In the genomic region with DNA sequence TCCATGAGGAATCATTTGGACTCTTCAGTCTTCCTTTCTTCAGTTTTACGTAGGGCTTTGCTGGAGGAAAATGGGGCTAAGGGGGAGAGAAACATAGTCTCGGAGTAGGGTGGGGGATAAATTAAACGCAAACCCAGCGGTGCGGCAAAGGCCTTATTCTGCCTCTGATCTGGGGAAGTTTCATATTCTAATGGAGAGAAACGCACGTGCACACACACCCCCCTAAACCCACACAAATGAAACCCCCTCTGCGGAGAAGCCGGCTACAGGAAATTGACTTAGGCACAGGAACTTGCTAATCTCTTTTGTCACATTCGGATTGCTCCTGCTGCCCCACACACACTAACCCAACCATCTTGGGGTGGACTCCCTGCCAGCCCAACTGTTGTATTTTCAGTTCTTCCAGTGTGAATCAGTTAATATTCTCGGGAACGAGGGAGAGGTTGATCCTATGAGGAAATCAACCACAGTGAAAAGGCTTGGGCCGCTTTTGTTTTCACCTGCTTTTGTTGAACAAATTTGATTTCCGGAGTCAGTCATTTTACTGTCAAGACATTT, we compare ENCODE assay signal across 1 cellular context.
TF ChIP-seq lines count a peak whose summit lies in the region.

A gene with protein sequence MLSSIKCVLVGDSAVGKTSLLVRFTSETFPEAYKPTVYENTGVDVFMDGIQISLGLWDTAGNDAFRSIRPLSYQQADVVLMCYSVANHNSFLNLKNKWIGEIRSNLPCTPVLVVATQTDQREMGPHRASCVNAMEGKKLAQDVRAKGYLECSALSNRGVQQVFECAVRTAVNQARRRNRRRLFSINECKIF (plus strand): TSS at position 308 of the 558 bp plus-strand sequence. CDS start 46,356 bp downstream, outside the sequence.

TF ChIP-seq in GM12878, 131 proteins besides CTCF, POLR2A, EP300 and RAD21 (continued from another document and continues in another):
- TF ChIP-seq, protein P1, sequence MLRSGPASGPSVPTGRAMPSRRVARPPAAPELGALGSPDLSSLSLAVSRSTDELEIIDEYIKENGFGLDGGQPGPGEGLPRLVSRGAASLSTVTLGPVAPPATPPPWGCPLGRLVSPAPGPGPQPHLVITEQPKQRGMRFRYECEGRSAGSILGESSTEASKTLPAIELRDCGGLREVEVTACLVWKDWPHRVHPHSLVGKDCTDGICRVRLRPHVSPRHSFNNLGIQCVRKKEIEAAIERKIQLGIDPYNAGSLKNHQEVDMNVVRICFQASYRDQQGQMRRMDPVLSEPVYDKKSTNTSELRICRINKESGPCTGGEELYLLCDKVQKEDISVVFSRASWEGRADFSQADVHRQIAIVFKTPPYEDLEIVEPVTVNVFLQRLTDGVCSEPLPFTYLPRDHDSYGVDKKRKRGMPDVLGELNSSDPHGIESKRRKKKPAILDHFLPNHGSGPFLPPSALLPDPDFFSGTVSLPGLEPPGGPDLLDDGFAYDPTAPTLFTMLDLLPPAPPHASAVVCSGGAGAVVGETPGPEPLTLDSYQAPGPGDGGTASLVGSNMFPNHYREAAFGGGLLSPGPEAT (IDR thresholded peaks at IDR 0.05; ENCODE audit: low read depth): peak; percentile 86
- TF ChIP-seq MLLT1 (IDR thresholded peaks at IDR 0.05): peak; percentile 96
- peak; percentile 71 for TF ChIP-seq CBFB (IDR thresholded peaks at IDR 0.05; ENCODE audit: low read depth)
- TF ChIP-seq, protein P2, sequence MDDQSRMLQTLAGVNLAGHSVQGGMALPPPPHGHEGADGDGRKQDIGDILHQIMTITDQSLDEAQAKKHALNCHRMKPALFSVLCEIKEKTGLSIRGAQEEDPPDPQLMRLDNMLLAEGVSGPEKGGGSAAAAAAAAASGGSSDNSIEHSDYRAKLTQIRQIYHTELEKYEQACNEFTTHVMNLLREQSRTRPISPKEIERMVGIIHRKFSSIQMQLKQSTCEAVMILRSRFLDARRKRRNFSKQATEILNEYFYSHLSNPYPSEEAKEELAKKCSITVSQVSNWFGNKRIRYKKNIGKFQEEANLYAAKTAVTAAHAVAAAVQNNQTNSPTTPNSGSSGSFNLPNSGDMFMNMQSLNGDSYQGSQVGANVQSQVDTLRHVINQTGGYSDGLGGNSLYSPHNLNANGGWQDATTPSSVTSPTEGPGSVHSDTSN (IDR thresholded peaks at IDR 0.05; ENCODE audit: insufficient replicate concordance, low read depth, low read length): no peak
- peak; percentile 68; the same call in 1 of the 2 replicates for TF ChIP-seq TCF3 (IDR thresholded peaks at IDR 0.05; ENCODE audit: borderline replicate concordance, insufficient read depth, low read depth, low read length)
- no peak for TF ChIP-seq KAT2A (conservative IDR thresholded peaks at IDR 0.05; ENCODE audit: control insufficient read depth, low read depth, low read length)
- 0 out of 2 replicates have a peak, but pooled peaks have one; percentile 51 for TF ChIP-seq STAT1 (conservative IDR thresholded peaks at IDR 0.05)
- no peak for TF ChIP-seq CHD2 (IDR thresholded peaks at IDR 0.05; ENCODE audit: borderline replicate concordance, low read depth, low read length)
- TF ChIP-seq EGR1 (IDR thresholded peaks at IDR 0.05; ENCODE audit: borderline replicate concordance in 1 of 2, low read depth in 2 of 2, low read length in 2 of 2): peak in 1 of 2 experiments; percentile 87; a peak in 2 of 3 replicates
- peak; percentile 75 for TF ChIP-seq MTA2 (IDR thresholded peaks at IDR 0.05; ENCODE audit: low read depth)
- TF ChIP-seq JUNB (IDR thresholded peaks at IDR 0.05): no peak; the same call in 1 of the 2 replicates
- peak; percentile 97 for TF ChIP-seq MXI1 (IDR thresholded peaks at IDR 0.05; ENCODE audit: low read depth, low read length)
- TF ChIP-seq NBN (IDR thresholded peaks at IDR 0.05): peak; percentile 77
- no peak for TF ChIP-seq PRDM15 (CRISPR knock-in tag; IDR thresholded peaks at IDR 0.05)
- TF ChIP-seq GATAD2B (conservative IDR thresholded peaks at IDR 0.05; ENCODE audit: low read depth): peak; percentile 74
- TF ChIP-seq, protein P3, sequence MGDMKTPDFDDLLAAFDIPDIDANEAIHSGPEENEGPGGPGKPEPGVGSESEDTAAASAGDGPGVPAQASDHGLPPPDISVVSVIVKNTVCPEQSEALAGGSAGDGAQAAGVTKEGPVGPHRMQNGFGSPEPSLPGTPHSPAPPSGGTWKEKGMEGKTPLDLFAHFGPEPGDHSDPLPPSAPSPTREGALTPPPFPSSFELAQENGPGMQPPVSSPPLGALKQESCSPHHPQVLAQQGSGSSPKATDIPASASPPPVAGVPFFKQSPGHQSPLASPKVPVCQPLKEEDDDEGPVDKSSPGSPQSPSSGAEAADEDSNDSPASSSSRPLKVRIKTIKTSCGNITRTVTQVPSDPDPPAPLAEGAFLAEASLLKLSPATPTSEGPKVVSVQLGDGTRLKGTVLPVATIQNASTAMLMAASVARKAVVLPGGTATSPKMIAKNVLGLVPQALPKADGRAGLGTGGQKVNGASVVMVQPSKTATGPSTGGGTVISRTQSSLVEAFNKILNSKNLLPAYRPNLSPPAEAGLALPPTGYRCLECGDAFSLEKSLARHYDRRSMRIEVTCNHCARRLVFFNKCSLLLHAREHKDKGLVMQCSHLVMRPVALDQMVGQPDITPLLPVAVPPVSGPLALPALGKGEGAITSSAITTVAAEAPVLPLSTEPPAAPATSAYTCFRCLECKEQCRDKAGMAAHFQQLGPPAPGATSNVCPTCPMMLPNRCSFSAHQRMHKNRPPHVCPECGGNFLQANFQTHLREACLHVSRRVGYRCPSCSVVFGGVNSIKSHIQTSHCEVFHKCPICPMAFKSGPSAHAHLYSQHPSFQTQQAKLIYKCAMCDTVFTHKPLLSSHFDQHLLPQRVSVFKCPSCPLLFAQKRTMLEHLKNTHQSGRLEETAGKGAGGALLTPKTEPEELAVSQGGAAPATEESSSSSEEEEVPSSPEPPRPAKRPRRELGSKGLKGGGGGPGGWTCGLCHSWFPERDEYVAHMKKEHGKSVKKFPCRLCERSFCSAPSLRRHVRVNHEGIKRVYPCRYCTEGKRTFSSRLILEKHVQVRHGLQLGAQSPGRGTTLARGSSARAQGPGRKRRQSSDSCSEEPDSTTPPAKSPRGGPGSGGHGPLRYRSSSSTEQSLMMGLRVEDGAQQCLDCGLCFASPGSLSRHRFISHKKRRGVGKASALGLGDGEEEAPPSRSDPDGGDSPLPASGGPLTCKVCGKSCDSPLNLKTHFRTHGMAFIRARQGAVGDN (IDR thresholded peaks at IDR 0.05): peak; percentile 89
- TF ChIP-seq PML (IDR thresholded peaks at IDR 0.05; ENCODE audit: low read length): no peak
- TF ChIP-seq EED (IDR thresholded peaks at IDR 0.05; ENCODE audit: low read depth): peak; percentile 93
- TF ChIP-seq POLR2AphosphoS2 (IDR thresholded peaks at IDR 0.05; ENCODE audit: low read depth, low read length): peak; percentile 73
- peak; percentile 79 for TF ChIP-seq YY1 (IDR thresholded peaks at IDR 0.05; ENCODE audit: low read depth, low read length)
- TF ChIP-seq LARP7 (IDR thresholded peaks at IDR 0.05): peak; percentile 67; the same call in 1 of the 2 replicates
- TF ChIP-seq IRF4 (IDR thresholded peaks at IDR 0.05; ENCODE audit: low read depth, low read length): peak; percentile 60; the same call in 1 of the 2 replicates
- no peak for TF ChIP-seq NFIC (IDR thresholded peaks at IDR 0.05; ENCODE audit: low read depth, low read length)
- TF ChIP-seq MTA3 (IDR thresholded peaks at IDR 0.05; ENCODE audit: borderline replicate concordance, low read length): no peak
- TF ChIP-seq FOXM1 (IDR thresholded peaks at IDR 0.05; ENCODE audit: low read depth, low read length): no peak
- TF ChIP-seq CREB1 (IDR thresholded peaks at IDR 0.05; ENCODE audit: low read depth): no peak
- peak; percentile 51; the same call in 1 of the 2 replicates for TF ChIP-seq CREM (IDR thresholded peaks at IDR 0.05; ENCODE audit: low read depth)
- TF ChIP-seq ESRRA (IDR thresholded peaks at IDR 0.05; ENCODE audit: low read length): no peak
- TF ChIP-seq HDAC2 (IDR thresholded peaks at IDR 0.05): no peak
- TF ChIP-seq MEF2A (IDR thresholded peaks at IDR 0.05; ENCODE audit: insufficient read depth, low read depth, low read length): peak; percentile 68; the same call in 1 of the 2 replicates
- no peak for TF ChIP-seq NR2C1 (IDR thresholded peaks at IDR 0.05)
- peak; percentile 66; the same call in 1 of the 2 replicates for TF ChIP-seq TCF12 (IDR thresholded peaks at IDR 0.05; ENCODE audit: low read depth, low read length)
- 0 out of 4 replicates have a peak, but pooled peaks of 1 of the 2 experiments have one; percentile 12 for TF ChIP-seq CEBPB (IDR thresholded peaks at IDR 0.05; ENCODE audit: borderline replicate concordance in 1 of 2, low read depth in 2 of 2, low read length in 2 of 2)
- TF ChIP-seq SRF (IDR thresholded peaks at IDR 0.05; ENCODE audit: low read depth in 2 of 2, low read length in 2 of 2): no peak
- TF ChIP-seq RB1 (IDR thresholded peaks at IDR 0.05; ENCODE audit: borderline replicate concordance): peak; percentile 19; the same call in 1 of the 2 replicates
- TF ChIP-seq ZNF384 (IDR thresholded peaks at IDR 0.05; ENCODE audit: borderline replicate concordance, low read depth, low read length): peak; percentile 62; the same call in 1 of the 2 replicates
- no peak for TF ChIP-seq FOS (IDR thresholded peaks at IDR 0.05; ENCODE audit: borderline replicate concordance, extremely low read depth, insufficient read length)
- TF ChIP-seq, protein P4, sequence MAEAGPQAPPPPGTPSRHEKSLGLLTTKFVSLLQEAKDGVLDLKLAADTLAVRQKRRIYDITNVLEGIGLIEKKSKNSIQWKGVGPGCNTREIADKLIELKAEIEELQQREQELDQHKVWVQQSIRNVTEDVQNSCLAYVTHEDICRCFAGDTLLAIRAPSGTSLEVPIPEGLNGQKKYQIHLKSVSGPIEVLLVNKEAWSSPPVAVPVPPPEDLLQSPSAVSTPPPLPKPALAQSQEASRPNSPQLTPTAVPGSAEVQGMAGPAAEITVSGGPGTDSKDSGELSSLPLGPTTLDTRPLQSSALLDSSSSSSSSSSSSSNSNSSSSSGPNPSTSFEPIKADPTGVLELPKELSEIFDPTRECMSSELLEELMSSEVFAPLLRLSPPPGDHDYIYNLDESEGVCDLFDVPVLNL (IDR thresholded peaks at IDR 0.05; ENCODE audit: low read depth, low read length): no peak
- TF ChIP-seq BACH1 (IDR thresholded peaks at IDR 0.05; ENCODE audit: borderline replicate concordance): no peak; the same call in 1 of the 2 replicates
- peak; percentile 62; the same call in 1 of the 2 replicates for TF ChIP-seq ZNF24 (IDR thresholded peaks at IDR 0.05)
